1 cellular context compared by ENCODE assay signal in genomic region chr3:118772036-118773030, GRCh38.
A peak's percentile ranks its signal among the peaks of the same experiment; 100 is the strongest.
TF ChIP-seq lines count a peak whose summit lies in the region.

No MANE protein-coding gene starts in this region.

TF ChIP-seq in GM12878, 131 proteins besides CTCF, POLR2A, EP300 and RAD21 (continued from another document and continues in another):
- TF ChIP-seq PRDM15 (CRISPR knock-in tag; IDR thresholded peaks at IDR 0.05), result no peak
- TF ChIP-seq MTA2 (IDR thresholded peaks at IDR 0.05; ENCODE audit: low read depth), result peak; percentile 79
- no peak for TF ChIP-seq ZBTB4 (CRISPR knock-in tag; IDR thresholded peaks at IDR 0.05)
- no peak for TF ChIP-seq NR2C1 (IDR thresholded peaks at IDR 0.05)
- no peak; a peak in 1 of 4 replicates for TF ChIP-seq CEBPB (IDR thresholded peaks at IDR 0.05; ENCODE audit: borderline replicate concordance in 1 of 2, low read depth in 2 of 2, low read length in 2 of 2)
- TF ChIP-seq E2F4 (IDR thresholded peaks at IDR 0.05; ENCODE audit: low read depth, low read length), result no peak
- no peak for TF ChIP-seq TARDBP (IDR thresholded peaks at IDR 0.05; ENCODE audit: borderline replicate concordance)
- no peak for TF ChIP-seq NR2F1 (conservative IDR thresholded peaks at IDR 0.05)
- TF ChIP-seq IRF3 (IDR thresholded peaks at IDR 0.05), result no peak
- TF ChIP-seq MEF2B (IDR thresholded peaks at IDR 0.05; ENCODE audit: partially characterized antibody, poor library complexity, severe bottlenecking), result no peak
- TF ChIP-seq CHD1 (IDR thresholded peaks at IDR 0.05; ENCODE audit: low read depth, low read length), result no peak
- TF ChIP-seq PAX5 (IDR thresholded peaks at IDR 0.05; ENCODE audit: borderline replicate concordance, low read depth, low read length), result peak; percentile 42; the same call in 1 of the 2 replicates
- no peak for TF ChIP-seq MAX (IDR thresholded peaks at IDR 0.05; ENCODE audit: low read depth, low read length)
- TF ChIP-seq RAD51 (IDR thresholded peaks at IDR 0.05), result no peak
- TF ChIP-seq ETV6 (conservative IDR thresholded peaks at IDR 0.05 in 1 of 2, IDR thresholded peaks at IDR 0.05 in 1 of 2; ENCODE audit: borderline replicate concordance in 1 of 2, low read depth in 1 of 2), result peak in 1 of 2 experiments; percentile 87; a peak in 2 of 4 replicates
- no peak for TF ChIP-seq TAF1 (IDR thresholded peaks at IDR 0.05; ENCODE audit: borderline replicate concordance, low read depth, low read length)
- TF ChIP-seq HDGF (IDR thresholded peaks at IDR 0.05), result no peak
- no peak for TF ChIP-seq ESRRA (IDR thresholded peaks at IDR 0.05; ENCODE audit: low read length)
- TF ChIP-seq FOXM1 (IDR thresholded peaks at IDR 0.05; ENCODE audit: low read depth, low read length), result peak; percentile 90
- no peak for TF ChIP-seq NKRF (conservative IDR thresholded peaks at IDR 0.05)
- no peak for TF ChIP-seq KDM1A (IDR thresholded peaks at IDR 0.05; ENCODE audit: borderline replicate concordance)
- no peak for TF ChIP-seq SUPT20H (IDR thresholded peaks at IDR 0.05; ENCODE audit: borderline replicate concordance, control insufficient read depth, low read depth, low read length)
- TF ChIP-seq CBX5 (IDR thresholded peaks at IDR 0.05; ENCODE audit: low read depth), result 0 out of 2 replicates have a peak, but pooled peaks have one; percentile 85
- 0 out of 4 replicates have a peak, but pooled peaks of 1 of the 2 experiments have one; percentile 17 for TF ChIP-seq SRF (IDR thresholded peaks at IDR 0.05; ENCODE audit: low read depth in 2 of 2, low read length in 2 of 2)
- no peak for TF ChIP-seq MLLT1 (IDR thresholded peaks at IDR 0.05)
- no peak for TF ChIP-seq MXI1 (IDR thresholded peaks at IDR 0.05; ENCODE audit: low read depth, low read length)
- TF ChIP-seq NFYA (IDR thresholded peaks at IDR 0.05; ENCODE audit: borderline replicate concordance, low read depth, low read length), result no peak
- TF ChIP-seq SIN3A (IDR thresholded peaks at IDR 0.05; ENCODE audit: low read depth, low read length), result no peak
- no peak; a peak in 1 of 4 replicates for TF ChIP-seq BHLHE40 (IDR thresholded peaks at IDR 0.05; ENCODE audit: borderline replicate concordance in 1 of 2, low read depth in 2 of 2, low read length in 1 of 2)
- TF ChIP-seq YY1 (IDR thresholded peaks at IDR 0.05; ENCODE audit: low read depth, low read length), result no peak
- TF ChIP-seq NBN (IDR thresholded peaks at IDR 0.05), result no peak
- no peak for TF ChIP-seq ZSCAN29 (IDR thresholded peaks at IDR 0.05)
- TF ChIP-seq POU2F2 (IDR thresholded peaks at IDR 0.05; ENCODE audit: borderline replicate concordance, low read depth, low read length), result 0 out of 3 replicates have a peak, but pooled peaks have one; percentile 19
- no peak for TF ChIP-seq RFX5 (IDR thresholded peaks at IDR 0.05; ENCODE audit: low read depth, low read length)
- TF ChIP-seq ZNF274 (IDR thresholded peaks at IDR 0.05; ENCODE audit: insufficient read depth, insufficient read length), result no peak
- TF ChIP-seq PML (IDR thresholded peaks at IDR 0.05; ENCODE audit: low read length), result peak; percentile 27; the same call in 1 of the 2 replicates
- TF ChIP-seq BMI1 (IDR thresholded peaks at IDR 0.05; ENCODE audit: borderline replicate concordance), result peak; percentile 24; the same call in 1 of the 2 replicates
- TF ChIP-seq RB1 (IDR thresholded peaks at IDR 0.05; ENCODE audit: borderline replicate concordance), result no peak
- TF ChIP-seq FOXK2 (IDR thresholded peaks at IDR 0.05), result no peak
- TF ChIP-seq STAT1 (conservative IDR thresholded peaks at IDR 0.05), result no peak
- peak; percentile 43 for TF ChIP-seq SKIL (IDR thresholded peaks at IDR 0.05; ENCODE audit: low read depth, poor library complexity, severe bottlenecking)
- peak; percentile 21 for TF ChIP-seq SP1 (IDR thresholded peaks at IDR 0.05; ENCODE audit: low read depth, low read length)
- no peak for TF ChIP-seq SREBF1 (IDR thresholded peaks at IDR 0.05; ENCODE audit: low read length)
- TF ChIP-seq REST (IDR thresholded peaks at IDR 0.05; ENCODE audit: low read depth, low read length), result no peak
